ENCODE assay signal across 6 cellular contexts in genomic region chr12:57090924-57091632, GRCh38. TPM values are rescaled to one million over a fixed set of nuclear protein-coding genes. Genes with fewer than 3 reads are reported as not detected.
DNase-seq lines count a peak whose midpoint lies in the region; ATAC-seq and TF ChIP-seq lines count a peak whose summit lies in the region.

No MANE protein-coding gene starts in this region.

- H3K4me1 ChIP-seq in heart right ventricle, result peaks cover 19 to 78% (median 53%) of the 10 kb centered on the region in 9 donors
- H3K4me1 ChIP-seq in urinary bladder (ENCODE audit: insufficient read depth), result no peaks in the 10 kb centered on the region

- no peak for DNase-seq in heart right ventricle
- no peak for DNase-seq in left ventricle myocardium superior
- peak in 38 of 51 donors; percentile 8 to 76 (median 40) for DNase-seq in hypothalamus (lab: John Stamatoyannopoulos, UW)
- DNase-seq in stimulated activated CD4-positive, alpha-beta T cell treated with anti-CD3 and anti-CD28 coated beads, Interleukin-4, amount 100 ng/mL, for 4 hours, result no peak

- H3K27me3 ChIP-seq in heart right ventricle, result no peaks in the 10 kb centered on the region

- ATAC-seq in heart right ventricle (no peak), left ventricle myocardium superior (no peak), GM18505 (IDR thresholded peaks at IDR 0.05; ENCODE audit: unreplicated experiment) (no peak)

- no peaks in the 10 kb centered on the region for H3K9me3 ChIP-seq in heart right ventricle

- 68 to 76% methylated on average over 22 of the region's 22 CpGs for WGBS in heart right ventricle, 2 donors
- WGBS in urinary bladder, result 54% methylated on average over 22 of the region's 22 CpGs

- H3K27ac ChIP-seq in heart right ventricle, result peak overlapping the region in 9 of 10 donors; percentile 90 to 100 (median 99)
- H3K27ac ChIP-seq in urinary bladder (ENCODE audit: low read depth), result no peak overlapping the region

- no peak for TF ChIP-seq POLR2A in GM18505 (IDR thresholded peaks at IDR 0.05; ENCODE audit: borderline replicate concordance, extremely low read depth, insufficient read depth, insufficient read length)

- H3K4me3 ChIP-seq in heart right ventricle (peak overlapping the region in 9 of 10 donors; percentile 68 to 99 (median 88)), urinary bladder (ENCODE audit: low read depth, low read length) (peak overlapping the region; percentile 80)

- intact Hi-C loops in heart right ventricle (cut with DNase I), result loop anchor here in 1 of 10 donors (2.0 kb wide), 1 partner anchor 20 kb away; the partner anchor contains the start of gene STAT6
- intact Hi-C loops in left ventricle myocardium superior (cut with micrococcal nuclease), result no loop called here

- H3K36me3 ChIP-seq in heart right ventricle, result peaks cover 0 to 50% (median 29%) of the 10 kb centered on the region in 9 donors
- H3K36me3 ChIP-seq in urinary bladder (ENCODE audit: insufficient read depth), result no peaks in the 10 kb centered on the region

- peak in 2 of 9 donors; percentile 8 to 18 for TF ChIP-seq CTCF in heart right ventricle (IDR thresholded peaks at IDR 0.05)

RNA-seq across cellular contexts. Expression of gene NAB2, which starts 2.2 kb away (rescaled TPM):
- total RNA-seq in heart right ventricle (10 to 100 TPM in 9 of 10 donors, 1 to 10 TPM in 1; 9.5 to 16.2 (median 12.0) TPM), left ventricle myocardium superior (10.9 TPM), urinary bladder (25.6 TPM)
- polyA plus RNA-seq in heart right ventricle (10 to 100 TPM; 15.0 to 20.2 TPM), urinary bladder (39.1 TPM)

RNA-seq across cellular contexts. Expression of gene NEMP1, which starts 12.5 kb away (rescaled TPM):
- total RNA-seq in heart right ventricle (1 to 10 TPM; 2.4 to 6.3 (median 3.9) TPM), left ventricle myocardium superior (3.7 TPM), urinary bladder (18.0 TPM)
- polyA plus RNA-seq in heart right ventricle (1 to 10 TPM; 1.1 to 2.9 TPM), urinary bladder (8.5 TPM)

RNA-seq across cellular contexts. Expression of gene STAT6, which starts 20.1 kb away (rescaled TPM):
- total RNA-seq in heart right ventricle (10 to 100 TPM; 23.3 to 72.3 (median 38.0) TPM), left ventricle myocardium superior (46.1 TPM), urinary bladder (60.5 TPM)
- polyA plus RNA-seq in heart right ventricle (10 to 100 TPM; 36.0 to 77.8 TPM), urinary bladder (172 TPM)

RNA-seq across cellular contexts. Expression of gene LRP1, which starts 37.2 kb away (rescaled TPM):
- total RNA-seq in heart right ventricle (100 to 1,000 TPM in 4 of 10 donors, 10 to 100 TPM in 6; 46.3 to 259 (median 82.7) TPM), left ventricle myocardium superior (108 TPM), urinary bladder (146 TPM)
- polyA plus RNA-seq in heart right ventricle (10 to 100 TPM; 46.6 to 46.7 TPM), urinary bladder (141 TPM)

RNA-seq across cellular contexts. Expression of gene MYO1A, which starts 41.1 kb away (rescaled TPM):
- total RNA-seq in heart right ventricle (under 1 TPM in 1 of 10 donors, not detected in 9; 0.08 TPM), left ventricle myocardium superior (not detected), urinary bladder (0.16 TPM)
- polyA plus RNA-seq in heart right ventricle (under 1 TPM in 1 of 2 donors, not detected in 1; 0.01 TPM), urinary bladder (0.18 TPM)

Comparison
In these comparisons a context has a peak if more than half of its experiments do, and no peak if none do; other contexts are left out.
1. DNase-seq: peak in hypothalamus (38 of 51); none in heart right ventricle (0 of 2), left ventricle myocardium superior (single experiment) and stimulated activated CD4-positive, alpha-beta T cell treated with anti-CD3 and anti-CD28 coated beads, Interleukin-4, amount 100 ng/mL, for 4 hours (0 of 2).